24 cellular contexts compared by ENCODE assay signal in genomic region chr18:7562491-7562890, GRCh38. TPM values are rescaled to one million over a fixed set of nuclear protein-coding genes. Genes with fewer than 3 reads are reported as not detected.
DNase-seq lines count a peak whose midpoint lies in the region; ATAC-seq, FAIRE-seq and TF ChIP-seq lines count a peak whose summit lies in the region.
"Had no signal": no experiment of that assay in that cellular context is flagged by ENCODE, and none has a peak within 500 bp of the region (broad histone marks: within the 10 kb centered on the region; RNA-seq: fewer than 3 reads in every experiment).

No MANE protein-coding gene starts in this region.

- H3K4me1 ChIP-seq in left ventricle myocardium inferior, result peaks cover 71% of the 10 kb centered on the region
- H3K4me1 ChIP-seq in keratinocyte (ENCODE audit: control insufficient read depth, extremely low read depth, insufficient read depth, low read length), result peaks cover 6% of the 10 kb centered on the region
- H3K4me1 ChIP-seq in prostate gland (replicated peaks), result no peaks in the 10 kb centered on the region

- H3K4me3 ChIP-seq in left ventricle myocardium inferior (no peak overlapping the region), keratinocyte (ENCODE audit: control insufficient read depth in 2 of 3, extremely low read depth in 1 of 3, insufficient read depth in 2 of 3, low read depth in 1 of 3, low read length in 3 of 3) (no peak overlapping the region), prostate gland (no peak overlapping the region)
- H3K4me3 ChIP-seq: A549, SJSA1 had no signal

- no peak for DNase-seq in left ventricle myocardium inferior
- no peak for DNase-seq in Right ventricle myocardium superior
- DNase-seq in keratinocyte (ENCODE audit: low read depth, low spot score), result no peak
- DNase-seq in prostate gland (ENCODE audit: low spot score), result peak; percentile 27
- DNase-seq in H54 (ENCODE audit: insufficient read length, low spot score), result no peak
- DNase-seq: GF-D8, H9, HFFc6, KBM-7, NCI-H1105, NCI-H146, NCI-H2029, NCI-H226, NCI-H524, NCI-H774 had no signal

- H3K27ac ChIP-seq in left ventricle myocardium inferior (replicated peaks) (peak overlapping the region; percentile 54), keratinocyte (ENCODE audit: control insufficient read depth, insufficient read depth, low read length) (no peak overlapping the region), prostate gland (no peak overlapping the region)
- H3K27ac ChIP-seq: A549, HL-60, SJSA1 had no signal

- H3K36me3 ChIP-seq in left ventricle myocardium inferior (no peaks in the 10 kb centered on the region), keratinocyte (ENCODE audit: control insufficient read depth in 2 of 2, extremely low read depth in 1 of 2, insufficient read depth in 2 of 2, low read length in 2 of 2) (no peaks in the 10 kb centered on the region), prostate gland (no peaks in the 10 kb centered on the region)

- H3K9me3 ChIP-seq in left ventricle myocardium inferior (replicated peaks) (no peaks in the 10 kb centered on the region), keratinocyte (ENCODE audit: control insufficient read depth, low read depth, low read length) (no peaks in the 10 kb centered on the region), prostate gland (no peaks in the 10 kb centered on the region)
- H3K9me3 ChIP-seq: A549 had no signal

- no peak overlapping the region for H2AFZ ChIP-seq in keratinocyte (ENCODE audit: control insufficient read depth, low read length)

- no peak overlapping the region for H3K4me2 ChIP-seq in keratinocyte (ENCODE audit: control insufficient read depth, extremely low read depth, insufficient read depth, low read depth, low read length)
- H3K4me2 ChIP-seq: A549 had no signal

- TF ChIP-seq POLR2A in prostate gland (IDR thresholded peaks at IDR 0.05), result no peak
- TF ChIP-seq POLR2A in H54 (IDR thresholded peaks at IDR 0.05; ENCODE audit: low read depth, low read length), result no peak

- dilution Hi-C loops in keratinocyte (cut with MboI; ENCODE audit: extremely low pct_ligation_motif_present, low sequenced_read_pairs), result no loop called here

- no peaks in the 10 kb centered on the region for H4K20me1 ChIP-seq in keratinocyte (ENCODE audit: control insufficient read depth, extremely low read depth, insufficient read depth, low read length)

- 28% methylated on average over 6 of the region's 6 CpGs for WGBS in prostate gland

- H3K27me3 ChIP-seq in left ventricle myocardium inferior (ENCODE audit: low read depth) (no peaks in the 10 kb centered on the region), keratinocyte (ENCODE audit: control insufficient read depth, extremely low read depth, insufficient read depth, low read length) (no peaks in the 10 kb centered on the region), prostate gland (replicated peaks; ENCODE audit: insufficient read depth) (no peaks in the 10 kb centered on the region)
- H3K27me3 ChIP-seq: SJSA1 had no signal

- intact Hi-C loops in left ventricle myocardium inferior (cut with micrococcal nuclease) (no loop called here), Right ventricle myocardium superior (cut with DNase I) (no loop called here), prostate gland (cut with DNase I) (loop anchor here (10.0 kb wide), 1 partner anchor 822 kb away; no protein-coding TSS in a partner anchor)

- TF ChIP-seq CTCF in left ventricle myocardium inferior (IDR thresholded peaks at IDR 0.05; ENCODE audit: borderline replicate concordance) (no peak), keratinocyte (optimal IDR thresholded peaks at IDR 0.05 in 1 of 3, IDR thresholded peaks at IDR 0.05 in 1 of 3, conservative IDR thresholded peaks at IDR 0.05 in 1 of 3; ENCODE audit: extremely low read depth in 1 of 3, insufficient read depth in 2 of 3, low read length in 3 of 3) (no peak), prostate gland (IDR thresholded peaks at IDR 0.05) (no peak)

- FAIRE-seq in keratinocyte (lab: Jason Lieb, UNC), result peak; percentile 9
- no peak for FAIRE-seq in H54 (lab: Jason Lieb, UNC)
- FAIRE-seq: A549, D721Med, RCC 7860 had no signal

- no peaks in the 10 kb centered on the region for H3K9me1 ChIP-seq in keratinocyte (ENCODE audit: control insufficient read depth, extremely low read depth, insufficient read depth, low read length)

- H3K9ac ChIP-seq in keratinocyte (ENCODE audit: control insufficient read depth, extremely low read depth, insufficient read depth, low read length), result no peak overlapping the region

- ATAC-seq in Right ventricle myocardium superior (ENCODE audit: poor library complexity), result no peak
- ATAC-seq in GM18907 (IDR thresholded peaks at IDR 0.05; ENCODE audit: unreplicated experiment), result no peak
- ATAC-seq in HG02759 (IDR thresholded peaks at IDR 0.05; ENCODE audit: unreplicated experiment), result no peak
- no peak for ATAC-seq in HG03571 (IDR thresholded peaks at IDR 0.05; ENCODE audit: unreplicated experiment)
- ATAC-seq: A549 had no signal

- peaks cover under 1% of the 10 kb centered on the region for H3K79me2 ChIP-seq in keratinocyte (ENCODE audit: control insufficient read depth, insufficient read depth, low read length)

RNA-seq across cellular contexts. Expression of gene PTPRM, which starts 4.6 kb away (rescaled TPM):
- total RNA-seq in left ventricle myocardium inferior, result 132 TPM
- 101 TPM for total RNA-seq in Right ventricle myocardium superior
- 42.3 to 90.7 TPM (median 54.5 TPM) in 3 replicates for polyA plus RNA-seq in keratinocyte
- 29.5 TPM for polyA plus RNA-seq in keratinocyte (2011; ENCODE audit: low read depth)
- polyA plus RNA-seq in keratinocyte (2011; cell fraction: cytosol; rRNA removed), result 23.8 and 32.1 TPM in 2 replicates
- polyA plus RNA-seq in keratinocyte (2011; cell fraction: nucleus; rRNA removed), result 287 and 313 TPM in 2 replicates
- 16.3 and 29.1 TPM in 2 replicates for polyA plus RNA-seq in keratinocyte (2012; ENCODE audit: low replicate concordance)
- 21.8 to 86.0 TPM (median 76.7 TPM) in 3 replicates for polyA minus RNA-seq in keratinocyte
- 22.8 TPM for polyA minus RNA-seq in keratinocyte (2011; cell fraction: cytosol; rRNA and poly(A)+ RNA removed)
- 113 and 244 TPM in 2 replicates for polyA minus RNA-seq in keratinocyte (2011; cell fraction: nucleus; rRNA and poly(A)+ RNA removed)
- total RNA-seq in prostate gland, result 10 to 100 TPM; 32.9 to 92.6 TPM
- total RNA-seq: OCI-LY7 had no signal
